Comparison of ENCODE assay signal across 8 cellular contexts in the genomic region with DNA sequence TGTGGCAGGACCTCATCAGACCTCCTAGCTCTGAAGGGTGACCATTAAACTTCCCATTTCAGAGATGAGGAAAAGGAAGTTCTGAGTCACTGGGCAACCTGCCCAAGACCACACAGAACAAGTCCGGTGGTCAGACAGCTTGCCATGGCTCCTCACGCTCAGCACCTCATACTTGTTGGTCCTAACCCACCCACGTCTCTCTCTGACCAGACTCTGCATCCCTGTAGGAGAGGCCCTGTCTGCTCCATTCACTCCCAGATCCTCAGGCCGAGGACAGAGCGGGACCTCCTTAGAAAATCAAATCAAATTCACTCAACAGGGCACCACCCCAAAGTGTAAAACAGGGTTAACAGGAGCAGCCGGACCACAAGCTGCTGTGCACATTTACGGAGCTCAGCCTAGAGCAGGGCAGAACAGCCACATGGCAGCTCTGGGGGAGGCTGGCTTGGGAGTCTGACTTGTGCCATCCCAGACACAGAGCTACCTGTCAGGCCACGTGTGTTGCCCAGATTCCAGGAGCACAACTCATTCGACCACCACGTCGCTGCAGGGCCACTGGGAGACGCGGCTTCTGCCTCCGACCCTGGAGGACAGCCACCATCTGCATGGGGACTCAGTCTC. TPM values are rescaled to one million over a fixed set of nuclear protein-coding genes. Genes with fewer than 3 reads are reported as not detected.
DNase-seq lines count a peak whose midpoint lies in the region; ATAC-seq and TF ChIP-seq lines count a peak whose summit lies in the region.

No MANE protein-coding gene starts in this region.

- TF ChIP-seq POLR2A in upper lobe of left lung (IDR thresholded peaks at IDR 0.05) = peak in 1 of 4 donors; percentile 24

- no peaks in the 10 kb centered on the region for H3K9me3 Mint-ChIP-seq in dendritic cell treated with granulocyte-macrophage colony-stimulating factor and Interleukin-4, amounts not matched to agents 40 ng/mL and 50 ng/mL, for 4 days

- H3K4me3 ChIP-seq in PC-3 (ENCODE audit: low read length) (peak overlapping the region; percentile 75), upper lobe of left lung (peak overlapping the region; percentile 82 to 99 (median 94)), WERI-Rb-1 (ENCODE audit: low read depth, low read length) (no peak overlapping the region)

- peaks cover 21% of the 10 kb centered on the region for H3K27me3 Mint-ChIP-seq in dendritic cell treated with granulocyte-macrophage colony-stimulating factor and Interleukin-4, amounts not matched to agents 40 ng/mL and 50 ng/mL, for 4 days

- peak in 1 of 4 donors; percentile 19 for TF ChIP-seq EP300 in upper lobe of left lung (IDR thresholded peaks at IDR 0.05)

- 45 to 50% methylated on average over 14 of the region's 14 CpGs for WGBS in upper lobe of left lung, 2 donors

- H3K4me2 ChIP-seq in PC-3 (ENCODE audit: low read length) = peak overlapping the region; percentile 97

- H3K27ac ChIP-seq in PC-3 (ENCODE audit: low read length) (peak overlapping the region; percentile 74), upper lobe of left lung (peak overlapping the region; percentile 83 to 93 (median 84)), WERI-Rb-1 (no peak overlapping the region)

- H4K20me1 ChIP-seq in PC-3 (ENCODE audit: low read length) = peaks cover 21% of the 10 kb centered on the region; the same call in 1 of the 2 replicates

- no peaks in the 10 kb centered on the region for H3K9me3 ChIP-seq in PC-3 (ENCODE audit: low read length)
- H3K9me3 ChIP-seq in upper lobe of left lung = no peaks in the 10 kb centered on the region
- H3K9me3 ChIP-seq in WERI-Rb-1 (ENCODE audit: severe bottlenecking) = peaks cover 8% of the 10 kb centered on the region

- H3K79me2 ChIP-seq in PC-3 (ENCODE audit: low read length) = peaks cover 42% of the 10 kb centered on the region

- DNase-seq in GM03348 (ENCODE audit: low spot score) (peak; percentile 84), PC-3 (peak; percentile 82), medulla oblongata (ENCODE audit: extremely low spot score) (peak; percentile 80), upper lobe of left lung (peak in 1 of 2 donors; percentile 75), retina (no peak), DMS 273 (lab: John Stamatoyannopoulos, UW; ENCODE audit: unreplicated experiment) (no peak), WERI-Rb-1 (no peak)

- TF ChIP-seq CTCF in PC-3 (conservative IDR thresholded peaks at IDR 0.05; ENCODE audit: low read depth, low read length) (no peak), upper lobe of left lung (IDR thresholded peaks at IDR 0.05) (no peak), WERI-Rb-1 (IDR thresholded peaks at IDR 0.05; ENCODE audit: low read depth, low read length) (no peak)

- peak overlapping the region; percentile 79 for H3K27ac Mint-ChIP-seq in dendritic cell treated with granulocyte-macrophage colony-stimulating factor and Interleukin-4, amounts not matched to agents 40 ng/mL and 50 ng/mL, for 4 days

- ATAC-seq in PC-3 (peak; percentile 45), upper lobe of left lung (ENCODE audit: low FRiP score in 2 of 2) (peak in 1 of 2 donors; percentile 69)

- no TSS peak for BruUV-seq in PC-3 (replicated peaks; lab: Mats Ljungman, UMichigan)

- no peak overlapping the region for H2AFZ ChIP-seq in PC-3 (ENCODE audit: low read length)

- POLR2A ChIA-PET in PC-3 (lab: Charles Lee; ENCODE audit: unreplicated experiment) = no interaction called here

- H3K27me3 ChIP-seq in PC-3 (ENCODE audit: low read length) (no peaks in the 10 kb centered on the region), upper lobe of left lung (no peaks in the 10 kb centered on the region), WERI-Rb-1 (ENCODE audit: insufficient read depth, low read depth, severe bottlenecking) (no peaks in the 10 kb centered on the region)

- H3K4me3 Mint-ChIP-seq in dendritic cell treated with granulocyte-macrophage colony-stimulating factor and Interleukin-4, amounts not matched to agents 40 ng/mL and 50 ng/mL, for 4 days = peak overlapping the region; percentile 68

- H3K9me2 ChIP-seq in PC-3 (replicated peaks; ENCODE audit: low read length) = no peaks in the 10 kb centered on the region

- peaks cover 27% of the 10 kb centered on the region for H3K36me3 Mint-ChIP-seq in dendritic cell treated with granulocyte-macrophage colony-stimulating factor and Interleukin-4, amounts not matched to agents 40 ng/mL and 50 ng/mL, for 4 days (ENCODE audit: low read depth)

- peaks cover 25% of the 10 kb centered on the region for H3K4me1 ChIP-seq in PC-3 (ENCODE audit: insufficient read depth, low read length)
- H3K4me1 ChIP-seq in upper lobe of left lung = peaks cover 29 to 44% (median 35%) of the 10 kb centered on the region in 4 donors

- peaks cover 67% of the 10 kb centered on the region for H3K4me1 Mint-ChIP-seq in dendritic cell treated with granulocyte-macrophage colony-stimulating factor and Interleukin-4, amounts not matched to agents 40 ng/mL and 50 ng/mL, for 4 days (ENCODE audit: low read depth)

- intact Hi-C loops in PC-3 (cut with micrococcal nuclease) = no loop called here
- intact Hi-C loops in dendritic cell treated with granulocyte-macrophage colony-stimulating factor and Interleukin-4, amounts not matched to agents 40 ng/mL and 50 ng/mL, for 4 days (cut with micrococcal nuclease) = no loop called here

- CTCF ChIA-PET in PC-3 (lab: Charles Lee) = no interaction called here

- H3K9ac ChIP-seq in PC-3 (ENCODE audit: low read length) = peak overlapping the region; percentile 79

- no peaks in the 10 kb centered on the region for H3F3A ChIP-seq in PC-3 (ENCODE audit: low read length, unreplicated experiment)

- H3K36me3 ChIP-seq in PC-3 (ENCODE audit: low read depth, low read length) = no peaks in the 10 kb centered on the region
- no peaks in the 10 kb centered on the region for H3K36me3 ChIP-seq in upper lobe of left lung
- H3K36me3 ChIP-seq in WERI-Rb-1 = peaks cover 36% of the 10 kb centered on the region

RNA-seq across cellular contexts. Expression of a gene that starts 1.7 kb away (rescaled TPM):
- total RNA-seq in PC-3 (2014; rRNA removed) = not detected in 2 replicates
- 10 to 100 TPM; 16.4 to 64.8 (median 31.7) TPM for total RNA-seq in upper lobe of left lung

RNA-seq across cellular contexts. Expression of a gene that starts 51.7 kb away (rescaled TPM):
- total RNA-seq in PC-3 (2014; rRNA removed) = not detected in 2 replicates
- total RNA-seq in upper lobe of left lung = 10 to 100 TPM in 4 of 6 donors, 1 to 10 TPM in 2; 7.1 to 50.1 (median 16.7) TPM

Comparison
In these comparisons a context has a peak if more than half of its experiments do, and no peak if none do; other contexts are left out.
1. DNase-seq: peak in GM03348 (single experiment), PC-3 (single experiment) and medulla oblongata (single experiment); none in retina (single experiment), DMS 273 (single experiment) and WERI-Rb-1 (single experiment).
2. RNA of a gene that starts 1.7 kb away (total RNA-seq): 16.4 to 64.8 TPM in upper lobe of left lung; not detected in PC-3; every median in the first group is over 10 times any median in the second.